1 cellular context compared by ENCODE assay signal in genomic region chr15:99126930-99127329, GRCh38.
TF ChIP-seq lines count a peak whose summit lies in the region.

No MANE protein-coding gene starts in this region.

TF ChIP-seq in IMR-90, 13 proteins besides CTCF, POLR2A, EP300 and RAD21 (continued from another document):
- TF ChIP-seq CEBPB (IDR thresholded peaks at IDR 0.05; ENCODE audit: low read depth, low read length) (no peak), MAZ (IDR thresholded peaks at IDR 0.05; ENCODE audit: borderline replicate concordance, low read depth, low read length) (no peak), NFE2L2 (IDR thresholded peaks at IDR 0.05; ENCODE audit: low read depth, low read length) (no peak), ELK1 (IDR thresholded peaks at IDR 0.05; ENCODE audit: borderline replicate concordance, low read depth, low read length) (no peak), USF2 (IDR thresholded peaks at IDR 0.05; ENCODE audit: low read depth, low read length) (no peak), RCOR1 (IDR thresholded peaks at IDR 0.05; ENCODE audit: insufficient replicate concordance, low read length) (no peak), BHLHE40 (IDR thresholded peaks at IDR 0.05; ENCODE audit: low read depth, low read length) (no peak)
